In genomic region chr16:30666681-30667080, GRCh38 we compare ENCODE assay signal across 16 cellular contexts.
"Had no signal": no experiment of that assay in that cellular context is flagged by ENCODE, and none has a peak within 500 bp of the region (broad histone marks: within the 10 kb centered on the region; RNA-seq: fewer than 3 reads in every experiment).

No MANE protein-coding gene starts in this region.

- H3K27ac Mint-ChIP-seq: activated CD4-positive, alpha-beta T cell treated with anti-CD3 and anti-CD28 coated beads, Interleukin-2, amount 10 ng/mL, durations not matched to agents 24 days and 14 days; stimulated activated naive CD8-positive, alpha-beta T cell treated with anti-CD3 and anti-CD28 coated beads, Interleukin-15, Interleukin-2, amounts not matched to agents 100 ng/mL and 50 ng/mL, for 24 hours; T-helper 2 cell treated with Interferon-gamma antibody and Interleukin-4, amounts not matched to agents 5 μg/mL and 100 μg/mL, for 36 hours; type B pancreatic cell had no signal

- H3K27me3 ChIP-seq: dorsolateral prefrontal cortex, suprapubic skin had no signal

- H3K4me3 Mint-ChIP-seq: activated CD4-positive, alpha-beta T cell treated with anti-CD3 and anti-CD28 coated beads, Interleukin-2, amount 10 ng/mL, durations not matched to agents 24 days and 14 days; activated naive CD4-positive, alpha-beta T cell treated with anti-CD3 and anti-CD28 coated beads, Interleukin-2, amount 50 U/mL, for 24 hours; stimulated activated naive CD8-positive, alpha-beta T cell treated with anti-CD3 and anti-CD28 coated beads, Interleukin-15, Interleukin-2, amounts not matched to agents 100 ng/mL and 50 ng/mL, for 24 hours; T-helper 2 cell treated with Interferon-gamma antibody and Interleukin-4, amounts not matched to agents 5 μg/mL and 100 μg/mL, for 36 hours; type B pancreatic cell had no signal

- DNase-seq: activated CD4-positive, alpha-beta T cell treated with anti-CD3 and anti-CD28 coated beads, Interleukin-2, amount 10 ng/mL, durations not matched to agents 24 days and 14 days; activated CD4-positive, CD25-positive, alpha-beta regulatory T cell; activated T-cell treated with anti-CD3 and anti-CD28 coated beads for 4 hours; anterior cingulate cortex; dorsolateral prefrontal cortex; erythroblast; naive B cell; retina; stimulated activated CD4-positive, alpha-beta T cell treated with anti-CD3 and anti-CD28 coated beads, Interleukin-2, amount 100 ng/mL, for 48 hours; SW 1271 had no signal

- H3K27ac ChIP-seq: dorsolateral prefrontal cortex, suprapubic skin had no signal

- H3K27me3 Mint-ChIP-seq: activated CD4-positive, alpha-beta T cell treated with anti-CD3 and anti-CD28 coated beads, Interleukin-2, amount 10 ng/mL, durations not matched to agents 24 days and 14 days; activated naive CD4-positive, alpha-beta T cell treated with anti-CD3 and anti-CD28 coated beads, Interleukin-2, amount 50 U/mL, for 24 hours; naive B cell; stimulated activated naive CD8-positive, alpha-beta T cell treated with anti-CD3 and anti-CD28 coated beads, Interleukin-15, Interleukin-2, amounts not matched to agents 100 ng/mL and 50 ng/mL, for 24 hours; type B pancreatic cell had no signal

- H3K9me3 Mint-ChIP-seq: activated CD4-positive, alpha-beta T cell treated with anti-CD3 and anti-CD28 coated beads, Interleukin-2, amount 10 ng/mL, durations not matched to agents 24 days and 14 days; activated naive CD4-positive, alpha-beta T cell treated with anti-CD3 and anti-CD28 coated beads, Interleukin-2, amount 50 U/mL, for 24 hours; naive B cell; stimulated activated naive CD8-positive, alpha-beta T cell treated with anti-CD3 and anti-CD28 coated beads, Interleukin-15, Interleukin-2, amounts not matched to agents 100 ng/mL and 50 ng/mL, for 24 hours; T-helper 2 cell treated with Interferon-gamma antibody and Interleukin-4, amounts not matched to agents 5 μg/mL and 100 μg/mL, for 36 hours; type B pancreatic cell had no signal

- H3K4me3 ChIP-seq: dorsolateral prefrontal cortex, lung, suprapubic skin had no signal

- H3K9me3 ChIP-seq: suprapubic skin had no signal
